9 cellular contexts compared by ENCODE assay signal in genomic region chr16:57093845-57094564, GRCh38. TPM values are rescaled to one million over a fixed set of nuclear protein-coding genes. Genes with fewer than 3 reads are reported as not detected.
DNase-seq lines count a peak whose midpoint lies in the region; ATAC-seq and TF ChIP-seq lines count a peak whose summit lies in the region.
"Had no signal": no experiment of that assay in that cellular context is flagged by ENCODE, and none has a peak within 500 bp of the region (broad histone marks: within the 10 kb centered on the region; RNA-seq: fewer than 3 reads in every experiment).

No MANE protein-coding gene starts in this region.

- H3K4me1 ChIP-seq in breast epithelium (peaks cover 7% of the 10 kb centered on the region in 2 donors), muscle layer of duodenum (ENCODE audit: control insufficient read depth in 1 of 2, insufficient read depth in 2 of 2, low read length in 2 of 2) (peaks cover 20 to 26% of the 10 kb centered on the region in 2 donors), urinary bladder (ENCODE audit: insufficient read depth) (no peaks in the 10 kb centered on the region)

- 73% methylated on average over 16 of the region's 16 CpGs for WGBS in urinary bladder

- no peak for TF ChIP-seq POLR2A in breast epithelium (IDR thresholded peaks at IDR 0.05)

- H3K4me3 ChIP-seq in breast epithelium: peak overlapping the region in 2 of 3 donors; percentile 84 to 86
- peak overlapping the region; percentile 50 to 66 for H3K4me3 ChIP-seq in muscle layer of duodenum (ENCODE audit: low read depth in 1 of 2, low read length in 2 of 2)
- peak overlapping the region; percentile 91 for H3K4me3 ChIP-seq in urinary bladder (ENCODE audit: low read depth, low read length)

- intact Hi-C loops in left cardiac atrium (cut with DNase I): no loop called here
- intact Hi-C loops in Right ventricle myocardium inferior (cut with DNase I): loop anchor here (5.0 kb wide), 1 partner anchor 53 kb away; no protein-coding TSS in a partner anchor
- intact Hi-C loops in breast epithelium (cut with DNase I; ENCODE audit: low total_unique reads): no loop called here

- DNase-seq in left cardiac atrium (peak; percentile 50), Right ventricle myocardium inferior (ENCODE audit: missing footprints) (no peak), breast epithelium (ENCODE audit: low spot score in 2 of 2) (no peak), NAMALWA (ENCODE audit: low spot score) (no peak), AG08395 (ENCODE audit: low spot score) (no peak)
- DNase-seq: DMS79 had no signal

- H3K27ac ChIP-seq in breast epithelium: no peak overlapping the region
- no peak overlapping the region for H3K27ac ChIP-seq in muscle layer of duodenum (ENCODE audit: low read length)
- no peak overlapping the region for H3K27ac ChIP-seq in urinary bladder (ENCODE audit: low read depth)

- H3K36me3 ChIP-seq in breast epithelium: no peaks in the 10 kb centered on the region
- no peaks in the 10 kb centered on the region for H3K36me3 ChIP-seq in muscle layer of duodenum (ENCODE audit: control insufficient read depth in 1 of 2, insufficient read depth in 2 of 2, low read length in 2 of 2)
- H3K36me3 ChIP-seq in urinary bladder (ENCODE audit: insufficient read depth): no peaks in the 10 kb centered on the region

- TF ChIP-seq CTCF in breast epithelium (IDR thresholded peaks at IDR 0.05): no peak

- H3K27me3 ChIP-seq in breast epithelium (no peaks in the 10 kb centered on the region), muscle layer of duodenum (ENCODE audit: low read depth, low read length) (no peaks in the 10 kb centered on the region)

- ATAC-seq in left cardiac atrium (no peak), Right ventricle myocardium inferior (no peak), GM18498 (IDR thresholded peaks at IDR 0.05; ENCODE audit: unreplicated experiment) (no peak)

- H3K9me3 ChIP-seq in breast epithelium: no peaks in the 10 kb centered on the region
- no peaks in the 10 kb centered on the region for H3K9me3 ChIP-seq in muscle layer of duodenum (ENCODE audit: control insufficient read depth in 1 of 2, low read length in 2 of 2)

RNA-seq across cellular contexts. Expression of gene CPNE2, which starts 1.6 kb away (rescaled TPM):
- total RNA-seq in left cardiac atrium (10 to 100 TPM; 16.1 to 17.6 TPM), Right ventricle myocardium inferior (14.6 TPM), breast epithelium (10 to 100 TPM; 13.9 to 56.5 (median 26.5) TPM), urinary bladder (24.6 TPM)
- polyA plus RNA-seq in urinary bladder: 43.0 TPM
